Comparison of ENCODE assay signal across 17 cellular contexts in genomic region chr14:54470701-54471100, GRCh38.
"Had no signal": no experiment of that assay in that cellular context is flagged by ENCODE, and none has a peak within 500 bp of the region (broad histone marks: within the 10 kb centered on the region; RNA-seq: fewer than 3 reads in every experiment).

No MANE protein-coding gene starts in this region.

- H3K27me3 ChIP-seq: adrenal gland, sigmoid colon had no signal

- H3K4me3 Mint-ChIP-seq: activated naive CD4-positive, alpha-beta T cell treated with anti-CD3 and anti-CD28 coated beads for 36 hours; memory B cell; natural killer cell had no signal

- ATAC-seq: esophagus mucosa, natural killer cell, psoas muscle had no signal

- H3K27ac ChIP-seq: adrenal gland, psoas muscle, sigmoid colon, thoracic aorta had no signal

- H3K27ac Mint-ChIP-seq: activated naive CD4-positive, alpha-beta T cell treated with anti-CD3 and anti-CD28 coated beads for 36 hours; activated T-helper 2 cell treated with anti-CD3 and anti-CD28 coated beads, Interferon-gamma antibody, Interleukin-2, Interleukin-4, amounts not matched to agents 10 μg/mL and 5 μg/mL and 100 μg/mL, durations not matched to agents 14 hours and 24 hours and 36 hours; memory B cell; natural killer cell had no signal

- H3K36me3 ChIP-seq: adrenal gland, thoracic aorta had no signal

- H3K27me3 Mint-ChIP-seq: memory B cell had no signal

- H3K4me3 ChIP-seq: adrenal gland, psoas muscle, sigmoid colon, thoracic aorta had no signal

- FAIRE-seq: colon, kidney had no signal

- H3K4me1 ChIP-seq: psoas muscle had no signal

- H3K9me3 ChIP-seq: adrenal gland, psoas muscle had no signal

- DNase-seq: activated naive CD4-positive, alpha-beta T cell treated with anti-CD3 and anti-CD28 coated beads for 36 hours; activated T-cell treated with anti-CD3 and anti-CD28 coated beads for 4 hours; adrenal gland; caudate nucleus; kidney; left ventricle myocardium superior; natural killer cell; occipital lobe; psoas muscle; sigmoid colon; stimulated activated CD4-positive, alpha-beta T cell treated with anti-CD3 and anti-CD28 coated beads, Interleukin-2, amount 100 ng/mL, for 24 hours; T-helper 9 cell had no signal
